8 cellular contexts compared by ENCODE assay signal in the genomic region with DNA sequence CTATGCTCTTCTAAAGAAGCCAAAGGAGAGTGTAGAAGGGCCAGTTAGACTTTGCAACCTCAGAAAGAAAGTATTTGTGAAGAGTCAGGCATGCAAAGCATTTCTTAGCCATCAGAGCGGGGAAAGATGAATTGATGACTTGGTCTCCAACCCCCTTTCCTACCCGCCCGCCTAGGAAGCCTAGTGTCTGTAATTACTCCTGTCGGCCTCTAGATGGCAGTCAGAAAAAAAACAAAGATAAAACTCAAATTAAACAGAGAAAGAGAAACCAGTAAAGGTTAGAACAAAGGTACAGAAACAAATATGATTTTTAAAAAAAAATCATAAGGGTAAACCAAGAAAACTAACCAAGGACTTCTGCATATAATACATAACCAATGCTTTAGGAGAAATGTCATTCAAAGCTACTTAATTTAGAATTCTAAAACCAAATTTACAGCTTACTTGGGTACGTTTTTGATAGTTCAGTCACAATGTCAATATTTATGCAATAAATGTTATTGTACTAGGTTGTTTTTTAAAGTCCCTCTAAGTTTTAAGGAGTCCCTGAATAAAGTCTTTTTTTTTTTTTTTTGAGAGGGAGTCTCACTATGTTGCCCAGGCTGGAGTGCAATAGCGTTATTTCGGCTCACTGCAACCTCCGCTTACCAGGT.
A peak's percentile ranks its signal among the peaks of the same experiment; 100 is the strongest.
DNase-seq lines count a peak whose midpoint lies in the region; ATAC-seq, FAIRE-seq and TF ChIP-seq lines count a peak whose summit lies in the region.

No MANE protein-coding gene starts in this region.

- CTCF ChIA-PET in activated CD8-positive, alpha-beta memory T cell treated with anti-CD3 and anti-CD28 coated beads, Interleukin-2, amount 10 ng/mL, durations not matched to agents 7 days and 5 days (lab: Charles Lee), result interaction anchor here (0.6 to 2.3 kb wide), 19 partner anchors 9 to 325 kb away, joined by 3 to 7 read pairs (median 3); no protein-coding TSS in a partner anchor
- CTCF ChIA-PET in Panc1 (lab: Charles Lee), result interaction anchor here (0.7 kb wide), 3 partner anchors 147 to 855 kb away, joined by 3 to 10 read pairs (median 6); no protein-coding TSS in a partner anchor
- CTCF ChIA-PET in endothelial cell of umbilical vein (lab: Charles Lee), result interaction anchor here (0.6 to 1.9 kb wide), 18 partner anchors 8 to 1206 kb away, joined by 3 to 12 read pairs (median 4); no protein-coding TSS in a partner anchor

- dilution Hi-C loops in endothelial cell of umbilical vein (cut with MboI; ENCODE audit: extremely low pct_ligation_motif_present, low sequenced_read_pairs), result no loop called here

- no peak overlapping the region for H3K27ac Mint-ChIP-seq in activated CD8-positive, alpha-beta memory T cell treated with anti-CD3 and anti-CD28 coated beads, Interleukin-2, amount 10 ng/mL, durations not matched to agents 7 days and 5 days
- H3K27ac Mint-ChIP-seq in HFFc6 (no peak overlapping the region), nephron progenitor cell (no peak overlapping the region)

- peaks cover 11% of the 10 kb centered on the region for H3K4me1 Mint-ChIP-seq in activated CD8-positive, alpha-beta memory T cell treated with anti-CD3 and anti-CD28 coated beads, Interleukin-2, amount 10 ng/mL, durations not matched to agents 7 days and 5 days
- peaks cover 5% of the 10 kb centered on the region; the same call in 1 of the 2 replicates for H3K4me1 Mint-ChIP-seq in HFFc6 (ENCODE audit: low read depth)
- peaks cover 5% of the 10 kb centered on the region for H3K4me1 Mint-ChIP-seq in nephron progenitor cell

- no peak overlapping the region for H3K9ac ChIP-seq in endothelial cell of umbilical vein (replicated peaks; ENCODE audit: extremely low read depth, insufficient read depth, low read length)

- no peaks in the 10 kb centered on the region for H3K4me1 ChIP-seq in Panc1 (ENCODE audit: control insufficient read depth, insufficient read depth, low read length)
- peaks cover 4% of the 10 kb centered on the region for H3K4me1 ChIP-seq in endothelial cell of umbilical vein (ENCODE audit: control insufficient read depth, extremely low read depth, insufficient read depth, low read length)

- ATAC-seq in activated CD8-positive, alpha-beta memory T cell treated with anti-CD3 and anti-CD28 coated beads, Interleukin-2, amount 10 ng/mL, durations not matched to agents 7 days and 5 days, result peak; percentile 27
- ATAC-seq in Panc1, result no peak

- no peaks in the 10 kb centered on the region for H3K9me3 Mint-ChIP-seq in activated CD8-positive, alpha-beta memory T cell treated with anti-CD3 and anti-CD28 coated beads, Interleukin-2, amount 10 ng/mL, durations not matched to agents 7 days and 5 days (ENCODE audit: low read depth)
- H3K9me3 Mint-ChIP-seq in HFFc6, result no peaks in the 10 kb centered on the region
- H3K9me3 Mint-ChIP-seq in nephron progenitor cell, result no peaks in the 10 kb centered on the region

- H2AFZ ChIP-seq in endothelial cell of umbilical vein (ENCODE audit: low read depth, low read length), result no peak overlapping the region

- H3K79me2 ChIP-seq in endothelial cell of umbilical vein (ENCODE audit: control insufficient read depth, insufficient read depth, low read length), result no peaks in the 10 kb centered on the region

- POLR2A ChIA-PET in Panc1 (lab: Charles Lee) (no interaction called here), endothelial cell of umbilical vein (lab: Charles Lee) (no interaction called here)

- no peaks in the 10 kb centered on the region for H3K36me3 Mint-ChIP-seq in activated CD8-positive, alpha-beta memory T cell treated with anti-CD3 and anti-CD28 coated beads, Interleukin-2, amount 10 ng/mL, durations not matched to agents 7 days and 5 days
- H3K36me3 Mint-ChIP-seq in HFFc6 (ENCODE audit: low read depth) (no peaks in the 10 kb centered on the region), nephron progenitor cell (ENCODE audit: low read depth) (no peaks in the 10 kb centered on the region)

- H3K4me3 ChIP-seq in Panc1 (ENCODE audit: low read depth in 2 of 2, low read length in 2 of 2), result no peak overlapping the region
- no peak overlapping the region for H3K4me3 ChIP-seq in endothelial cell of umbilical vein (replicated peaks in 1 of 3; ENCODE audit: insufficient read depth in 1 of 3, low read depth in 1 of 3, low read length in 3 of 3)

- FAIRE-seq in endothelial cell of umbilical vein (lab: Jason Lieb, UNC), result peak; percentile 72

- peaks cover 16% of the 10 kb centered on the region for H3K27me3 Mint-ChIP-seq in activated CD8-positive, alpha-beta memory T cell treated with anti-CD3 and anti-CD28 coated beads, Interleukin-2, amount 10 ng/mL, durations not matched to agents 7 days and 5 days
- H3K27me3 Mint-ChIP-seq in HFFc6 (ENCODE audit: insufficient read depth), result peaks cover 42% of the 10 kb centered on the region
- peaks cover 15% of the 10 kb centered on the region for H3K27me3 Mint-ChIP-seq in nephron progenitor cell (ENCODE audit: low read depth, poor library complexity)

- H3K27me3 ChIP-seq in Panc1 (ENCODE audit: control insufficient read depth, insufficient read depth, low read length) (no peaks in the 10 kb centered on the region), endothelial cell of umbilical vein (ENCODE audit: control insufficient read depth in 2 of 2, insufficient read depth in 2 of 2, low read length in 2 of 2) (peaks cover 3 to 15% of the 10 kb centered on the region in 2 experiments)

- TF ChIP-seq POLR2A in endothelial cell of umbilical vein (IDR thresholded peaks at IDR 0.05; ENCODE audit: low read depth, low read length), result no peak

- no peaks in the 10 kb centered on the region for H4K20me1 ChIP-seq in endothelial cell of umbilical vein (replicated peaks; ENCODE audit: control insufficient read depth, extremely low read depth, insufficient read depth, low read length)

- in situ Hi-C loops in Panc1 (cut with HindIII; ENCODE audit: low pct_unique_long_range_greater_than_20kb, low sequenced_read_pairs), result no loop called here

- H3K36me3 ChIP-seq in Panc1 (ENCODE audit: control insufficient read depth, insufficient read depth, low read length), result no peaks in the 10 kb centered on the region
- no peaks in the 10 kb centered on the region for H3K36me3 ChIP-seq in endothelial cell of umbilical vein (ENCODE audit: control insufficient read depth in 2 of 2, extremely low read depth in 1 of 2, insufficient read depth in 2 of 2, low read length in 2 of 2)

- no peak overlapping the region for H3K4me3 Mint-ChIP-seq in activated CD8-positive, alpha-beta memory T cell treated with anti-CD3 and anti-CD28 coated beads, Interleukin-2, amount 10 ng/mL, durations not matched to agents 7 days and 5 days
- H3K4me3 Mint-ChIP-seq in HFFc6, result peak overlapping the region; percentile 44
- no peak overlapping the region for H3K4me3 Mint-ChIP-seq in nephron progenitor cell

- H3K27ac ChIP-seq in Panc1 (ENCODE audit: low read length) (no peak overlapping the region), endothelial cell of umbilical vein (ENCODE audit: insufficient read depth, low read depth, low read length) (no peak overlapping the region)

- BruUV-seq in Panc1 (replicated peaks; lab: Mats Ljungman, UMichigan) (no TSS peak), endothelial cell of umbilical vein (replicated peaks; lab: Mats Ljungman, UMichigan) (no TSS peak)

- TF ChIP-seq CTCF in HFFc6 (IDR thresholded peaks at IDR 0.05) (peak; percentile 83), Panc1 (IDR thresholded peaks at IDR 0.05) (peak; percentile 77), endothelial cell of umbilical vein (IDR thresholded peaks at IDR 0.05; ENCODE audit: extremely low read depth in 1 of 2, insufficient read depth in 1 of 2, low read depth in 1 of 2, low read length in 2 of 2) (peak; percentile 40 to 50), nephron progenitor cell (IDR thresholded peaks at IDR 0.05) (peak; percentile 79)

- intact Hi-C loops in Panc1 (cut with micrococcal nuclease; ENCODE audit: unreplicated experiment), result no loop called here
- intact Hi-C loops in endothelial cell of umbilical vein (cut with micrococcal nuclease), result loop anchor here (1.0 kb wide), 1 partner anchor 63 kb away; no protein-coding TSS in a partner anchor

- no peak for DNase-seq in activated CD8-positive, alpha-beta memory T cell treated with anti-CD3 and anti-CD28 coated beads, Interleukin-2, amount 10 ng/mL, durations not matched to agents 7 days and 5 days
- no peak for DNase-seq in activated CD8-positive, alpha-beta memory T cell treated with anti-CD3 and anti-CD28 coated beads, Interleukin-2, amount 50 U/mL, for 4 hours
- DNase-seq in HFFc6 (peak; percentile 9), Panc1 (ENCODE audit: low read depth, low spot score) (no peak), endothelial cell of umbilical vein (ENCODE audit: low read depth, low spot score) (peak; percentile 43), nephron progenitor cell (peak; percentile 25), NCI-H128 (lab: John Stamatoyannopoulos, UW; ENCODE audit: unreplicated experiment) (no peak), UCSD-AML1 (lab: John Stamatoyannopoulos, UW; ENCODE audit: unreplicated experiment) (no peak)

- H3K9me3 ChIP-seq in Panc1 (ENCODE audit: control insufficient read depth, insufficient read depth, low read depth, low read length), result no peaks in the 10 kb centered on the region
- H3K9me3 ChIP-seq in endothelial cell of umbilical vein (replicated peaks; ENCODE audit: control insufficient read depth, insufficient read depth, low read length), result no peaks in the 10 kb centered on the region

- H3K9me1 ChIP-seq in endothelial cell of umbilical vein (replicated peaks; ENCODE audit: control insufficient read depth, extremely low read depth, insufficient read depth, low read length), result no peaks in the 10 kb centered on the region

- peak overlapping the region; percentile 17 for H3K4me2 ChIP-seq in endothelial cell of umbilical vein (ENCODE audit: insufficient read depth, low read length)

TF ChIP-seq in endothelial cell of umbilical vein, 7 proteins besides CTCF, POLR2A, EP300 and RAD21:
- TF ChIP-seq FOS (IDR thresholded peaks at IDR 0.05; ENCODE audit: borderline replicate concordance, insufficient read depth, low read length) (no peak), MYC (IDR thresholded peaks at IDR 0.05; ENCODE audit: low read depth, low read length) (no peak), EZH2 (IDR thresholded peaks at IDR 0.05; ENCODE audit: borderline replicate concordance, low read depth, low read length, severe bottlenecking) (no peak), JUN (IDR thresholded peaks at IDR 0.05; ENCODE audit: borderline replicate concordance, insufficient read depth, insufficient read length, low read depth) (no peak), POLR2AphosphoS5 (IDR thresholded peaks at IDR 0.05; ENCODE audit: insufficient read depth, low read depth, low read length) (no peak), GATA2 (IDR thresholded peaks at IDR 0.05; ENCODE audit: insufficient read depth, insufficient read length, low read depth, low read length) (no peak)
- TF ChIP-seq, protein P1, sequence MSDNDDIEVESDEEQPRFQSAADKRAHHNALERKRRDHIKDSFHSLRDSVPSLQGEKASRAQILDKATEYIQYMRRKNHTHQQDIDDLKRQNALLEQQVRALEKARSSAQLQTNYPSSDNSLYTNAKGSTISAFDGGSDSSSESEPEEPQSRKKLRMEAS (IDR thresholded peaks at IDR 0.05; ENCODE audit: insufficient read depth, insufficient read length), result no peak

Comparison
In these comparisons a context has a peak if more than half of its experiments do, and no peak if none do; other contexts are left out.
1. DNase-seq: peak in HFFc6 (single experiment), endothelial cell of umbilical vein (single experiment) and nephron progenitor cell (single experiment); none in activated CD8-positive, alpha-beta memory T cell treated with anti-CD3 and anti-CD28 coated beads, Interleukin-2, amount 10 ng/mL, durations not matched to agents 7 days and 5 days (single experiment), activated CD8-positive, alpha-beta memory T cell treated with anti-CD3 and anti-CD28 coated beads, Interleukin-2, amount 50 U/mL, for 4 hours (single experiment), Panc1 (single experiment), NCI-H128 (single experiment) and UCSD-AML1 (single experiment).
2. Peak in every context shown above with its lines, with median percentiles within 50 percentile points of each other: CTCF ChIP-seq.